ENCODE assay signal across 8 cellular contexts in the genomic region with DNA sequence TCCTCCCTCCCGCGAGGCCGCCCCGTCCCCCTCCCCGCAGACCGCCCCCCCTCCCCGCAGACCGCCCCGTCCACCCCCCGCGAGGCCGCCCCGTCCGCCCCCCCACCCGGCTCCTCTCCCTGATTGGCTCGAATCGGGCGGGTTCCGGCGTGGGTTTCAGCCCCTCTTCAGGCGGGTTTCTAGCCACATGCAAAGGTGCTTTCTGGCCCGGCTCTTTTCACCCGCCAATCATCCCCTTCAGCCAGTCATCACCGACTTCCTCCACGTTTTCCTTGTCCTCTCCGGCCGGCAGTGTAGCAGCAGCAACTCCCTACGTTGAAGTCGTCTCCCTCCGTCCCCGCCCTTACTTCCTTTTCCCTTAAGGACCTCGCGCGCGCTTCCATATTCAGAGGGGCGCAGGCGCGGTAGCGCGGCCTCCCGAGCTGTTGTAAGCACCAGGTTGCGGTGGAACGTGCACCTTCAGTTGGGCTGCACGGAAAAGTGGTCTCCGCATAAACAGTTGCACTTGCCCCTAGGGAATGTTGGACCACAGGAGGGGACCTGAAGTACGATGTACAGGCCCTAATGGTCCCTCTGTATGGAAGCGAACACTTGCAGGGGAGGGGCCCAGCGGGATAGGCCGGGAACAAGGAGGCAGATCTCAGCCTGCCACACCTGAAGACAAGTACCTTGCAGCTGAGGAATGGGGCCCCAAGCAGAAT. TPM values are rescaled to one million over a fixed set of nuclear protein-coding genes. Genes with fewer than 3 reads are reported as not detected.
DNase-seq lines count a peak whose midpoint lies in the region; ATAC-seq and TF ChIP-seq lines count a peak whose summit lies in the region.

No MANE protein-coding gene starts in this region.

- H3K36me3 Mint-ChIP-seq in GM23338 (ENCODE audit: low read depth) = peaks cover 22% of the 10 kb centered on the region
- H3K36me3 Mint-ChIP-seq in naive thymus-derived CD4-positive, alpha-beta T cell = peaks cover 0 to 12% (median 6%) of the 10 kb centered on the region in 5 donors
- peaks cover 9% of the 10 kb centered on the region for H3K36me3 Mint-ChIP-seq in stimulated activated memory B cell treated with anti-CD40 and anti-IgM and Interleukin-4, amounts not matched to agents 10 μg/mL and 1 μg/mL and 100 μg/mL, for 72 hours

- H3K27me3 ChIP-seq in GM23338 (ENCODE audit: insufficient read depth) (no peaks in the 10 kb centered on the region), fibroblast of lung (ENCODE audit: control insufficient read depth, insufficient read depth, low read length) (no peaks in the 10 kb centered on the region)
- H3K27me3 ChIP-seq in naive thymus-derived CD4-positive, alpha-beta T cell (ENCODE audit: control insufficient read depth in 2 of 2, insufficient read depth in 2 of 2, low read length in 2 of 2) = no peaks in the 10 kb centered on the region

- H3K27ac Mint-ChIP-seq in GM23338 = peak overlapping the region; percentile 99
- H3K27ac Mint-ChIP-seq in naive thymus-derived CD4-positive, alpha-beta T cell = peak overlapping the region; percentile 81 to 91 (median 86)
- peak overlapping the region; percentile 69 for H3K27ac Mint-ChIP-seq in stimulated activated memory B cell treated with anti-CD40 and anti-IgM and Interleukin-4, amounts not matched to agents 10 μg/mL and 1 μg/mL and 100 μg/mL, for 72 hours

- H3K9ac ChIP-seq in fibroblast of lung (ENCODE audit: insufficient read depth, low read length) = peak overlapping the region; percentile 71

- POLR2A ChIA-PET in naive thymus-derived CD4-positive, alpha-beta T cell (lab: Charles Lee) = interaction anchor here (1.7 to 2.3 kb wide), 2 partner anchors 164 to 166 kb away, joined by 8 to 9 read pairs; a partner anchor contains a TSS

- H4K20me1 ChIP-seq in GM23338 (replicated peaks; ENCODE audit: insufficient read depth) (no peaks in the 10 kb centered on the region), fibroblast of lung (ENCODE audit: control insufficient read depth, extremely low read depth, insufficient read depth, low read length) (no peaks in the 10 kb centered on the region)

- peaks cover 14% of the 10 kb centered on the region for H3K4me1 ChIP-seq in GM23338 (ENCODE audit: insufficient read depth)
- H3K4me1 ChIP-seq in fibroblast of lung (ENCODE audit: control insufficient read depth, extremely low read depth, insufficient read depth, low read length) = no peaks in the 10 kb centered on the region
- H3K4me1 ChIP-seq in naive thymus-derived CD4-positive, alpha-beta T cell (ENCODE audit: control insufficient read depth in 2 of 2, insufficient read depth in 2 of 2, low read length in 2 of 2) = peaks cover 5 to 10% of the 10 kb centered on the region in 2 donors

- DNase-seq in Daoy (ENCODE audit: low read depth) (peak; percentile 99), GM23338 (ENCODE audit: low spot score) (peak; percentile 99), Kasumi-1 (lab: John Stamatoyannopoulos, UW) (peak; percentile 99), RKO (ENCODE audit: low spot score) (peak; percentile 99), fibroblast of lung (ENCODE audit: low read depth in 2 of 2) (peak; percentile 97 to 99)
- DNase-seq in activated T-helper 1 cell treated with anti-CD3 and anti-CD28 coated beads, Interleukin-2, amount 50 U/mL, for 16 hours (ENCODE audit: low read depth in 1 of 2, low spot score in 1 of 2) = peak; percentile 66 to 76
- DNase-seq in naive thymus-derived CD4-positive, alpha-beta T cell = peak; percentile 50 to 84 (median 79)

- H3K4me1 Mint-ChIP-seq in GM23338 = peaks cover 19% of the 10 kb centered on the region
- H3K4me1 Mint-ChIP-seq in naive thymus-derived CD4-positive, alpha-beta T cell = peaks cover 6 to 36% (median 19%) of the 10 kb centered on the region in 7 donors
- peaks cover 27% of the 10 kb centered on the region for H3K4me1 Mint-ChIP-seq in stimulated activated memory B cell treated with anti-CD40 and anti-IgM and Interleukin-4, amounts not matched to agents 10 μg/mL and 1 μg/mL and 100 μg/mL, for 72 hours

- intact Hi-C loops in naive thymus-derived CD4-positive, alpha-beta T cell (cut with micrococcal nuclease) = loop anchor here (1.0 to 10.0 kb wide), 12 partner anchors 35 to 796 kb away; a partner anchor contains a TSS

- H3K4me3 Mint-ChIP-seq in GM23338 = peak overlapping the region; percentile 88
- H3K4me3 Mint-ChIP-seq in naive thymus-derived CD4-positive, alpha-beta T cell = peak overlapping the region; percentile 87 to 99 (median 92)
- H3K4me3 Mint-ChIP-seq in stimulated activated memory B cell treated with anti-CD40 and anti-IgM and Interleukin-4, amounts not matched to agents 10 μg/mL and 1 μg/mL and 100 μg/mL, for 72 hours = peak overlapping the region; percentile 77

- peaks cover 15% of the 10 kb centered on the region for H3K27me3 Mint-ChIP-seq in GM23338 (ENCODE audit: insufficient read depth, low read depth, poor library complexity)
- no peaks in the 10 kb centered on the region for H3K27me3 Mint-ChIP-seq in naive thymus-derived CD4-positive, alpha-beta T cell
- H3K27me3 Mint-ChIP-seq in stimulated activated memory B cell treated with anti-CD40 and anti-IgM and Interleukin-4, amounts not matched to agents 10 μg/mL and 1 μg/mL and 100 μg/mL, for 72 hours = no peaks in the 10 kb centered on the region

- H2AFZ ChIP-seq in GM23338 (peak overlapping the region; percentile 24; the same call in 1 of the 2 replicates), fibroblast of lung (ENCODE audit: low read length) (peak overlapping the region; percentile 88)

- H3K9me3 ChIP-seq in fibroblast of lung (ENCODE audit: control insufficient read depth, insufficient read depth, low read depth, low read length) = no peaks in the 10 kb centered on the region
- H3K9me3 ChIP-seq in naive thymus-derived CD4-positive, alpha-beta T cell (ENCODE audit: control insufficient read depth in 2 of 3, low read length in 3 of 3) = peaks cover 0 to 8% (median 0%) of the 10 kb centered on the region in 3 experiments

- H3F3A ChIP-seq in GM23338 (replicated peaks; ENCODE audit: low read depth) = peaks cover 8% of the 10 kb centered on the region

- no peaks in the 10 kb centered on the region for H3K9me2 ChIP-seq in GM23338 (ENCODE audit: insufficient read depth)

- H3K27ac ChIP-seq in GM23338 (ENCODE audit: low read depth) (peak overlapping the region; percentile 90), fibroblast of lung (ENCODE audit: insufficient read depth, low read length) (peak overlapping the region; percentile 79)
- H3K27ac ChIP-seq in naive thymus-derived CD4-positive, alpha-beta T cell (ENCODE audit: low read depth, low read length) = peak overlapping the region; percentile 72

- peak overlapping the region; percentile 95 for H3K4me3 ChIP-seq in GM23338
- peak overlapping the region; percentile 39 to 77 (median 70) for H3K4me3 ChIP-seq in fibroblast of lung (replicated peaks in 1 of 4; ENCODE audit: control extremely low read depth in 1 of 4, insufficient read depth in 1 of 4, low read depth in 3 of 4, low read length in 4 of 4)
- peak overlapping the region; percentile 57 for H3K4me3 ChIP-seq in naive thymus-derived CD4-positive, alpha-beta T cell (ENCODE audit: low read length)

- peak overlapping the region; percentile 73 for H3K4me2 ChIP-seq in GM23338
- H3K4me2 ChIP-seq in fibroblast of lung (ENCODE audit: extremely low read depth, insufficient read depth, low read length) = peak overlapping the region; percentile 74

- H3K9me3 Mint-ChIP-seq in GM23338 = peaks cover 25% of the 10 kb centered on the region
- H3K9me3 Mint-ChIP-seq in naive thymus-derived CD4-positive, alpha-beta T cell = peaks cover 0 to 17% (median 6%) of the 10 kb centered on the region in 11 donors
- peaks cover 6% of the 10 kb centered on the region for H3K9me3 Mint-ChIP-seq in stimulated activated memory B cell treated with anti-CD40 and anti-IgM and Interleukin-4, amounts not matched to agents 10 μg/mL and 1 μg/mL and 100 μg/mL, for 72 hours

- CTCF ChIA-PET in naive thymus-derived CD4-positive, alpha-beta T cell (lab: Charles Lee) = interaction anchor here (0.6 to 1.2 kb wide), 3 partner anchors 167 to 327 kb away, joined by 3 to 4 read pairs (median 4); no protein-coding TSS in a partner anchor

- TF ChIP-seq CTCF in GM23338 (conservative IDR thresholded peaks at IDR 0.05; ENCODE audit: low read depth in 2 of 2) (no peak), fibroblast of lung (conservative IDR thresholded peaks at IDR 0.05 in 1 of 2, IDR thresholded peaks at IDR 0.05 in 1 of 2; ENCODE audit: low read depth in 1 of 2, low read length in 2 of 2) (no peak)

- peaks cover 9% of the 10 kb centered on the region for H3K79me2 ChIP-seq in GM23338 (replicated peaks; ENCODE audit: insufficient read depth)
- H3K79me2 ChIP-seq in fibroblast of lung (ENCODE audit: control insufficient read depth, insufficient read depth, low read length) = no peaks in the 10 kb centered on the region

- peak; percentile 88 for ATAC-seq in GM23338
- peak; percentile 87 for ATAC-seq in naive thymus-derived CD4-positive, alpha-beta T cell
- peak; percentile 95 for ATAC-seq in stimulated activated memory B cell treated with anti-CD40 and anti-IgM and Interleukin-4, amounts not matched to agents 10 μg/mL and 1 μg/mL and 100 μg/mL, for 72 hours

- H3K36me3 ChIP-seq in GM23338 (ENCODE audit: insufficient read depth) = peaks cover 3% of the 10 kb centered on the region; the same call in 1 of the 2 replicates
- H3K36me3 ChIP-seq in fibroblast of lung (ENCODE audit: control insufficient read depth, insufficient read depth, low read length) = no peaks in the 10 kb centered on the region
- H3K36me3 ChIP-seq in naive thymus-derived CD4-positive, alpha-beta T cell (ENCODE audit: control insufficient read depth in 2 of 3, insufficient read depth in 3 of 3, low read length in 3 of 3) = no peaks in the 10 kb centered on the region

RNA-seq across cellular contexts. Expression of a gene that starts 44.6 kb away (rescaled TPM):
- total RNA-seq in Daoy (2014; rRNA removed; shearing (Covaris generic)) = 0.74 TPM in 1 of 2 replicates, not detected in the other
- 0.08 and 0.59 TPM in 2 replicates for total RNA-seq in GM23338 (2014; rRNA removed; shearing (Covaris generic))
- polyA plus RNA-seq in GM23338 (2016; fragmentation: Nextera tagmentation; extraction: Ambion mirVana) (0.35 and 0.58 TPM in 2 replicates), fibroblast of lung (0.02 and 0.15 TPM in 2 replicates)
- 0.26 and 0.66 TPM in 2 replicates for total RNA-seq in fibroblast of lung
- polyA plus RNA-seq in fibroblast of lung (2012) = 0.09 TPM in 1 of 2 replicates, not detected in the other
- polyA minus RNA-seq in fibroblast of lung (ENCODE audit: low replicate concordance) = 0.59 TPM in 1 of 2 replicates, not detected in the other
- under 1 TPM in 4 of 5 experiments, not detected in 1; 0.07 to 0.19 (median 0.13) TPM for total RNA-seq in naive thymus-derived CD4-positive, alpha-beta T cell
- polyA plus RNA-seq in naive thymus-derived CD4-positive, alpha-beta T cell = under 1 TPM in 1 of 2 donors, not detected in 1; 0.12 TPM

RNA-seq across cellular contexts. Expression of a gene that starts 49.4 kb away (rescaled TPM):
- 50.9 and 63.7 TPM in 2 replicates for total RNA-seq in Daoy (2014; rRNA removed; shearing (Covaris generic))
- total RNA-seq in GM23338 (2014; rRNA removed; shearing (Covaris generic)) = 219 and 252 TPM in 2 replicates
- polyA plus RNA-seq in GM23338 (2016; fragmentation: Nextera tagmentation; extraction: Ambion mirVana) (237 and 262 TPM in 2 replicates), fibroblast of lung (39.4 and 76.4 TPM in 2 replicates)
- total RNA-seq in fibroblast of lung = 33.1 and 41.6 TPM in 2 replicates
- 49.0 and 107 TPM in 2 replicates for polyA plus RNA-seq in fibroblast of lung (2012)
- polyA minus RNA-seq in fibroblast of lung (ENCODE audit: low replicate concordance) = 32.0 and 81.7 TPM in 2 replicates
- 100 to 1,000 TPM in 1 of 5 experiments, 10 to 100 TPM in 4; 28.0 to 189 (median 30.2) TPM for total RNA-seq in naive thymus-derived CD4-positive, alpha-beta T cell
- polyA plus RNA-seq in naive thymus-derived CD4-positive, alpha-beta T cell = 10 to 100 TPM; 34.2 to 40.2 TPM

Comparison
In these comparisons a context has a peak if more than half of its experiments do, and no peak if none do; other contexts are left out.
1. Peak in every context shown above with its lines: DNase-seq, ATAC-seq, H3K4me3 ChIP-seq and H3K27ac ChIP-seq.